ENCODE assay signal across 9 cellular contexts in the genomic region with DNA sequence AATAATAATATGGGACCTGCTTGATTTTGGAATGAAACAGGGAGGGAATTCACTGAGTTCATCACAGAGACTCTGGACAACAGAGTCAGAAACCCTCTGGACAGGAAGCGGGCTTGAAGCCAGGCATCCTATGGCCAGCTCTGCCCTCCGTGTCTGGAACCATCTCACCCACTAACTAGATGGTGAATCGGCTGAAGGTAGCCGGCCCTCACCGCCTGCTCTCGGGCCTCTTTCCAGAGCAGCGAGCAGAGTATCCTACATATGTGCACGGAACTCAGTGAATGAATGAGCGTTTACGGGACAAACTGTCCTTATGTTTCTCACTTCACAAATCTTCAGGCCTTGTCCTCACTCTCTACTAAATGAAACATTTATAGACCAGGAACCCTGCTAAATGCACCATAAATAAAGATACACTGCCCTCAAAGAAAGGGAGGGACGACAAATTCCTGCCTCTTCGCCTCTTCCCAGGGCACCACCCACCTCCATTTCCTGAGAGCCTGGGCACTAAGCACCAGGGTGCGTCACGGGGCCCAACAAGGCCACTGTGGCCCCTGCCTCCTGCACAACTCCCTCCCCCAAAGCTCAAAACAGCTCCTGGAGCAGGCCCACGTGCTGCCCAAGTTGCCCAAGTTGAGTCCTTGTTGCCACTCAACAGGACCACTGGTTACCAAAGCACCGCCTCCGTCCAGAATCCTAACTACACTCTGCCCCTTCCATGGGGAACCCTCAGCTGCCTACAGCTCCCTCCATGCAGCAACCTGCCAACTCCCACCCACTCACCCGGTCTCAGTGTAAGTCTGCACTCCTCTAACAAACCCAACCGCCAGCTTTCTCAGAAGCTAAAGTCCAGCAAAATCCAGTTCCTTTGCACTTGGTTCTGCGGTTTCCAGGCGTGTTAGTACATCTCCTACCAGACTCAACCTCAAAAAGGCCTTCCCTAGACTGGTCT. TPM values are rescaled to one million over a fixed set of nuclear protein-coding genes. Genes with fewer than 3 reads are reported as not detected.
A peak's percentile ranks its signal among the peaks of the same experiment; 100 is the strongest.
DNase-seq lines count a peak whose midpoint lies in the region; ATAC-seq, FAIRE-seq and TF ChIP-seq lines count a peak whose summit lies in the region.
"Had no signal": no experiment of that assay in that cellular context is flagged by ENCODE, and none has a peak within 500 bp of the region (broad histone marks: within the 10 kb centered on the region; RNA-seq: fewer than 3 reads in every experiment).

No MANE protein-coding gene starts in this region.

- DNase-seq in GM12891 (ENCODE audit: insufficient read length, low spot score) (no peak), NT2/D1 (ENCODE audit: low read depth, low spot score) (no peak), endothelial cell (ENCODE audit: low spot score) (no peak), NCI-H1694 (lab: John Stamatoyannopoulos, UW) (no peak)
- no peak for DNase-seq in stimulated activated naive CD4-positive, alpha-beta T cell (lab: John Stamatoyannopoulos, UW)

- H3K27me3 ChIP-seq in NT2/D1 (ENCODE audit: insufficient read depth, insufficient read length) = peaks cover 5% of the 10 kb centered on the region
- peaks cover 47% of the 10 kb centered on the region for H3K27me3 ChIP-seq in neutrophil

- H3K4me1 Mint-ChIP-seq in endothelial cell (ENCODE audit: unreplicated experiment) = peaks cover 52% of the 10 kb centered on the region

- no peak overlapping the region for H3K27ac ChIP-seq in neutrophil

- H3K4me3 ChIP-seq in NT2/D1 (ENCODE audit: insufficient read length, low read depth) (peak overlapping the region; percentile 58), neutrophil (ENCODE audit: low read depth in 1 of 2, low read length in 1 of 2) (peak overlapping the region; percentile 73 to 79)

- peak; percentile 52 for FAIRE-seq in GM12891 (lab: Jason Lieb, UNC)

- H3K9ac ChIP-seq in NT2/D1 (ENCODE audit: insufficient read length, low read depth) = peak overlapping the region; percentile 87

- H3K9me3 ChIP-seq in NT2/D1 (ENCODE audit: insufficient read depth, low read length) (no peaks in the 10 kb centered on the region), neutrophil (no peaks in the 10 kb centered on the region)
- H3K9me3 ChIP-seq: mucosa of descending colon had no signal

- TF ChIP-seq POLR2A in GM12891 (IDR thresholded peaks at IDR 0.05; ENCODE audit: low read depth, low read length) = no peak

- peaks cover 4% of the 10 kb centered on the region for H3K27me3 Mint-ChIP-seq in endothelial cell (ENCODE audit: unreplicated experiment)

- H3K9me3 Mint-ChIP-seq in endothelial cell (ENCODE audit: unreplicated experiment) = no peaks in the 10 kb centered on the region

- peak overlapping the region; percentile 27 for H3K27ac Mint-ChIP-seq in endothelial cell (ENCODE audit: unreplicated experiment)

- no peaks in the 10 kb centered on the region for H3K36me3 Mint-ChIP-seq in endothelial cell (ENCODE audit: low read depth, unreplicated experiment)

- H3K4me1 ChIP-seq in NT2/D1 (ENCODE audit: insufficient read depth, insufficient read length) (peaks cover 4% of the 10 kb centered on the region), neutrophil (ENCODE audit: control insufficient read depth in 1 of 2, insufficient read depth in 1 of 2, low read depth in 1 of 2, low read length in 1 of 2) (peaks cover 34 to 52% of the 10 kb centered on the region in 2 experiments)

- ATAC-seq in GM19328 (IDR thresholded peaks at IDR 0.05; ENCODE audit: unreplicated experiment) (no peak), GM21786 (IDR thresholded peaks at IDR 0.05; ENCODE audit: unreplicated experiment) (no peak)

- peak overlapping the region; percentile 88 for H3K4me3 Mint-ChIP-seq in endothelial cell (ENCODE audit: unreplicated experiment)

- H3K36me3 ChIP-seq in NT2/D1 (ENCODE audit: insufficient read depth, insufficient read length, low read length) (no peaks in the 10 kb centered on the region), neutrophil (no peaks in the 10 kb centered on the region)

- no peak for TF ChIP-seq CTCF in endothelial cell (IDR thresholded peaks at IDR 0.05; ENCODE audit: unreplicated experiment)
- TF ChIP-seq CTCF in neutrophil (IDR thresholded peaks at IDR 0.05) = no peak

TF ChIP-seq in GM12891, 5 proteins besides CTCF, POLR2A, EP300 and RAD21:
- no peak for TF ChIP-seq PAX5 (IDR thresholded peaks at IDR 0.05; ENCODE audit: insufficient read depth, low read length, severe bottlenecking)
- TF ChIP-seq TAF1 (IDR thresholded peaks at IDR 0.05; ENCODE audit: low read depth, low read length) = no peak
- TF ChIP-seq POU2F2 (IDR thresholded peaks at IDR 0.05; ENCODE audit: low read depth, low read length) = no peak
- no peak for TF ChIP-seq POLR2AphosphoS5 (IDR thresholded peaks at IDR 0.05; ENCODE audit: low read depth, low read length)
- no peak for TF ChIP-seq SPI1 (IDR thresholded peaks at IDR 0.05; ENCODE audit: low read depth, low read length)

RNA-seq across cellular contexts. Expression of gene TBC1D8, which starts 1.7 kb away (rescaled TPM):
- polyA plus RNA-seq in GM12891 (2012; ENCODE audit: low read depth, missing spikeins) = 16.4 TPM
- total RNA-seq in endothelial cell (ENCODE audit: unreplicated experiment) = 27.5 TPM
